Comparison of ENCODE assay signal across 8 cellular contexts in genomic region chr17:43994272-43995149, GRCh38. TPM values are rescaled to one million over a fixed set of nuclear protein-coding genes. Genes with fewer than 3 reads are reported as not detected.
DNase-seq lines count a peak whose midpoint lies in the region; ATAC-seq and TF ChIP-seq lines count a peak whose summit lies in the region.

No MANE protein-coding gene starts in this region.

- intact Hi-C loops in naive thymus-derived CD4-positive, alpha-beta T cell (cut with micrococcal nuclease), result loop anchor here (1.0 kb wide), 3 partner anchors 50 to 116 kb away; no protein-coding TSS in a partner anchor

- peak overlapping the region; percentile 84 for H3K9ac ChIP-seq in NT2/D1 (ENCODE audit: insufficient read length, low read depth)
- peak overlapping the region; percentile 30 for H3K9ac ChIP-seq in fibroblast of lung (ENCODE audit: insufficient read depth, low read length)

- peak; percentile 91 to 93 for ATAC-seq in activated T-cell treated with anti-CD3 and anti-CD28 coated beads, Interleukin-2, amount 50 U/mL, for 72 hours (replicated peaks in 1 of 2)
- ATAC-seq in naive thymus-derived CD4-positive, alpha-beta T cell, result peak; percentile 94
- ATAC-seq in stimulated activated naive CD8-positive, alpha-beta T cell treated with anti-CD3 and anti-CD28 coated beads, Interleukin-15, amount 100 ng/mL, for 72 hours, result peak; percentile 92
- ATAC-seq in GM18867 (IDR thresholded peaks at IDR 0.05; ENCODE audit: unreplicated experiment), result no peak

- H3K36me3 ChIP-seq in NT2/D1 (ENCODE audit: insufficient read depth, insufficient read length, low read length) (no peaks in the 10 kb centered on the region), fibroblast of lung (ENCODE audit: control insufficient read depth, insufficient read depth, low read length) (no peaks in the 10 kb centered on the region)
- H3K36me3 ChIP-seq in naive thymus-derived CD4-positive, alpha-beta T cell (ENCODE audit: control insufficient read depth in 2 of 3, insufficient read depth in 3 of 3, low read length in 3 of 3), result no peaks in the 10 kb centered on the region

- no peaks in the 10 kb centered on the region for H3K9me3 Mint-ChIP-seq in activated T-cell treated with anti-CD3 and anti-CD28 coated beads, Interleukin-2, amount 50 U/mL, for 72 hours
- no peaks in the 10 kb centered on the region for H3K9me3 Mint-ChIP-seq in naive thymus-derived CD4-positive, alpha-beta T cell
- H3K9me3 Mint-ChIP-seq in stimulated activated naive CD8-positive, alpha-beta T cell treated with anti-CD3 and anti-CD28 coated beads, Interleukin-15, amount 100 ng/mL, for 72 hours, result no peaks in the 10 kb centered on the region

- CTCF ChIA-PET in AG04450 (lab: Charles Lee), result interaction anchor here (0.6 to 10.1 kb wide), 10 partner anchors 8 to 189 kb away, joined by 3 to 123 read pairs (median 4); partner anchors contain the start of gene PPY
- CTCF ChIA-PET in naive thymus-derived CD4-positive, alpha-beta T cell (lab: Charles Lee), result interaction anchor here (0.7 to 2.6 kb wide), 3 partner anchors 66 to 117 kb away, joined by 3 to 16 read pairs (median 8); no protein-coding TSS in a partner anchor

- TF ChIP-seq CTCF in AG04450 (IDR thresholded peaks at IDR 0.05; ENCODE audit: low read depth, low read length) (peak; percentile 87), GM13976 (IDR thresholded peaks at IDR 0.05; ENCODE audit: borderline replicate concordance, control extremely low read depth, extremely low read depth, insufficient read depth, missing control alignments) (peak; percentile 72), fibroblast of lung (conservative IDR thresholded peaks at IDR 0.05 in 1 of 2, IDR thresholded peaks at IDR 0.05 in 1 of 2; ENCODE audit: low read depth in 1 of 2, low read length in 2 of 2) (peak; percentile 89 to 90)

- peaks cover 3% of the 10 kb centered on the region for H3K4me1 ChIP-seq in NT2/D1 (ENCODE audit: insufficient read depth, insufficient read length)
- no peaks in the 10 kb centered on the region for H3K4me1 ChIP-seq in fibroblast of lung (ENCODE audit: control insufficient read depth, extremely low read depth, insufficient read depth, low read length)
- peaks cover 6 to 9% of the 10 kb centered on the region in 2 donors for H3K4me1 ChIP-seq in naive thymus-derived CD4-positive, alpha-beta T cell (ENCODE audit: control insufficient read depth in 2 of 2, insufficient read depth in 2 of 2, low read length in 2 of 2)

- peak overlapping the region; percentile 78 for H3K4me2 ChIP-seq in fibroblast of lung (ENCODE audit: extremely low read depth, insufficient read depth, low read length)

- H3K4me3 Mint-ChIP-seq in activated T-cell treated with anti-CD3 and anti-CD28 coated beads, Interleukin-2, amount 50 U/mL, for 72 hours, result peak overlapping the region; percentile 49 to 56
- H3K4me3 Mint-ChIP-seq in naive thymus-derived CD4-positive, alpha-beta T cell, result peak overlapping the region in 5 of 10 donors; percentile 11 to 59 (median 31)
- H3K4me3 Mint-ChIP-seq in stimulated activated naive CD8-positive, alpha-beta T cell treated with anti-CD3 and anti-CD28 coated beads, Interleukin-15, amount 100 ng/mL, for 72 hours, result peak overlapping the region; percentile 58 to 74

- peaks cover 7% of the 10 kb centered on the region for H3K27me3 Mint-ChIP-seq in activated T-cell treated with anti-CD3 and anti-CD28 coated beads, Interleukin-2, amount 50 U/mL, for 72 hours (ENCODE audit: low read depth)
- H3K27me3 Mint-ChIP-seq in naive thymus-derived CD4-positive, alpha-beta T cell, result peaks cover 0 to 35% (median 13%) of the 10 kb centered on the region in 5 donors
- no peaks in the 10 kb centered on the region for H3K27me3 Mint-ChIP-seq in stimulated activated naive CD8-positive, alpha-beta T cell treated with anti-CD3 and anti-CD28 coated beads, Interleukin-15, amount 100 ng/mL, for 72 hours

- no peaks in the 10 kb centered on the region for H4K20me1 ChIP-seq in fibroblast of lung (ENCODE audit: control insufficient read depth, extremely low read depth, insufficient read depth, low read length)

- no peaks in the 10 kb centered on the region for H3K4me1 Mint-ChIP-seq in activated T-cell treated with anti-CD3 and anti-CD28 coated beads, Interleukin-2, amount 50 U/mL, for 72 hours (ENCODE audit: low read depth)
- H3K4me1 Mint-ChIP-seq in naive thymus-derived CD4-positive, alpha-beta T cell, result no peaks in the 10 kb centered on the region
- H3K4me1 Mint-ChIP-seq in stimulated activated naive CD8-positive, alpha-beta T cell treated with anti-CD3 and anti-CD28 coated beads, Interleukin-15, amount 100 ng/mL, for 72 hours, result peaks cover 7% of the 10 kb centered on the region

- H2AFZ ChIP-seq in fibroblast of lung (ENCODE audit: low read length), result peak overlapping the region; percentile 55

- DNase-seq in AG04450 (ENCODE audit: low read depth, low spot score) (no peak), GM13976 (ENCODE audit: low spot score) (peak; percentile 82), NT2/D1 (ENCODE audit: low read depth, low spot score) (no peak), fibroblast of lung (ENCODE audit: low read depth in 2 of 2) (peak; percentile 33 to 63)
- peak; percentile 76 to 80 for DNase-seq in activated T-cell treated with anti-CD3 and anti-CD28 coated beads, Interleukin-2, amount 50 U/mL, for 72 hours
- DNase-seq in naive thymus-derived CD4-positive, alpha-beta T cell, result peak; percentile 40 to 74 (median 63)
- DNase-seq in stimulated activated naive CD8-positive, alpha-beta T cell treated with anti-CD3 and anti-CD28 coated beads, Interleukin-15, amount 100 ng/mL, for 72 hours, result peak; percentile 70 to 75

- POLR2A ChIA-PET in AG04450 (lab: Yijun Ruan, JAX), result no interaction called here
- POLR2A ChIA-PET in naive thymus-derived CD4-positive, alpha-beta T cell (lab: Charles Lee), result no interaction called here

- in situ Hi-C loops in GM13976 (cut with MboI; ENCODE audit: low sequenced_read_pairs, unreplicated experiment), result loop anchor here (10.0 kb wide), 2 partner anchors 50 to 110 kb away; partner anchors contain the start of gene PPY

- no peaks in the 10 kb centered on the region for H3K9me3 ChIP-seq in AG04450 (ENCODE audit: control insufficient read depth, insufficient read depth, low read length)
- H3K9me3 ChIP-seq in NT2/D1 (ENCODE audit: insufficient read depth, low read length), result no peaks in the 10 kb centered on the region
- no peaks in the 10 kb centered on the region for H3K9me3 ChIP-seq in fibroblast of lung (ENCODE audit: control insufficient read depth, insufficient read depth, low read depth, low read length)
- H3K9me3 ChIP-seq in naive thymus-derived CD4-positive, alpha-beta T cell (ENCODE audit: control insufficient read depth in 2 of 3, low read length in 3 of 3), result no peaks in the 10 kb centered on the region

- no peaks in the 10 kb centered on the region for H3K36me3 Mint-ChIP-seq in activated T-cell treated with anti-CD3 and anti-CD28 coated beads, Interleukin-2, amount 50 U/mL, for 72 hours (ENCODE audit: insufficient read depth in 2 of 2)
- no peaks in the 10 kb centered on the region for H3K36me3 Mint-ChIP-seq in naive thymus-derived CD4-positive, alpha-beta T cell

- H3K27ac ChIP-seq in AG04450 (ENCODE audit: low read depth, low read length), result no peak overlapping the region
- no peak overlapping the region for H3K27ac ChIP-seq in fibroblast of lung (ENCODE audit: insufficient read depth, low read length)
- no peak overlapping the region for H3K27ac ChIP-seq in naive thymus-derived CD4-positive, alpha-beta T cell (ENCODE audit: low read depth, low read length)

- H3K27me3 ChIP-seq in AG04450 (ENCODE audit: control insufficient read depth, insufficient read depth, low read length) (peaks cover 13% of the 10 kb centered on the region), NT2/D1 (ENCODE audit: insufficient read depth, insufficient read length) (no peaks in the 10 kb centered on the region), fibroblast of lung (ENCODE audit: control insufficient read depth, insufficient read depth, low read length) (peaks cover 3% of the 10 kb centered on the region)
- peaks cover 3 to 4% of the 10 kb centered on the region in 2 donors for H3K27me3 ChIP-seq in naive thymus-derived CD4-positive, alpha-beta T cell (ENCODE audit: control insufficient read depth in 2 of 2, insufficient read depth in 2 of 2, low read length in 2 of 2)

- H3K4me3 ChIP-seq in AG04450 (ENCODE audit: low read depth, low read length), result peak overlapping the region; percentile 46
- peak overlapping the region; percentile 58 for H3K4me3 ChIP-seq in NT2/D1 (ENCODE audit: insufficient read length, low read depth)
- H3K4me3 ChIP-seq in fibroblast of lung (replicated peaks in 1 of 4; ENCODE audit: control extremely low read depth in 1 of 4, insufficient read depth in 1 of 4, low read depth in 3 of 4, low read length in 4 of 4), result peak overlapping the region in 3 of 4 experiments; percentile 32 to 50 (median 38)
- H3K4me3 ChIP-seq in naive thymus-derived CD4-positive, alpha-beta T cell (ENCODE audit: low read length), result peak overlapping the region; percentile 7

- H3K79me2 ChIP-seq in fibroblast of lung (ENCODE audit: control insufficient read depth, insufficient read depth, low read length), result no peaks in the 10 kb centered on the region

- no peak overlapping the region for H3K27ac Mint-ChIP-seq in activated T-cell treated with anti-CD3 and anti-CD28 coated beads, Interleukin-2, amount 50 U/mL, for 72 hours
- H3K27ac Mint-ChIP-seq in naive thymus-derived CD4-positive, alpha-beta T cell, result no peak overlapping the region
- H3K27ac Mint-ChIP-seq in stimulated activated naive CD8-positive, alpha-beta T cell treated with anti-CD3 and anti-CD28 coated beads, Interleukin-15, amount 100 ng/mL, for 72 hours, result no peak overlapping the region

RNA-seq across cellular contexts. Expression of gene NAGS, which starts 9.9 kb away (rescaled TPM):
- polyA plus RNA-seq in AG04450 (2011; rRNA removed) (0.93 and 1.1 TPM in 2 replicates), fibroblast of lung (0.58 and 0.95 TPM in 2 replicates)
- polyA minus RNA-seq in AG04450 (2011; rRNA and poly(A)+ RNA removed), result 0.70 and 0.87 TPM in 2 replicates
- total RNA-seq in activated T-cell treated with anti-CD3 and anti-CD28 coated beads, Interleukin-2, amount 50 U/mL, for 72 hours, result 1 to 10 TPM; 1.4 to 1.8 TPM
- total RNA-seq in fibroblast of lung, result 3.3 and 7.4 TPM in 2 replicates
- 0.78 and 1.9 TPM in 2 replicates for polyA plus RNA-seq in fibroblast of lung (2012)
- 0.30 TPM in 1 of 2 replicates, not detected in the other for polyA minus RNA-seq in fibroblast of lung (ENCODE audit: low replicate concordance)
- total RNA-seq in naive thymus-derived CD4-positive, alpha-beta T cell, result 1 to 10 TPM in 2 of 5 experiments, under 1 TPM in 3; 0.19 to 1.9 (median 0.20) TPM
- polyA plus RNA-seq in naive thymus-derived CD4-positive, alpha-beta T cell, result 1 to 10 TPM in 1 of 2 donors, under 1 TPM in 1; 0.41 to 2.6 TPM

RNA-seq across cellular contexts. Expression of gene TMEM101, which starts 20.3 kb away (rescaled TPM):
- polyA plus RNA-seq in AG04450 (2011; rRNA removed) (31.3 and 35.5 TPM in 2 replicates), fibroblast of lung (26.0 and 32.3 TPM in 2 replicates)
- polyA minus RNA-seq in AG04450 (2011; rRNA and poly(A)+ RNA removed), result 29.4 and 39.6 TPM in 2 replicates
- 10 to 100 TPM; 32.3 to 34.9 TPM for total RNA-seq in activated T-cell treated with anti-CD3 and anti-CD28 coated beads, Interleukin-2, amount 50 U/mL, for 72 hours
- total RNA-seq in fibroblast of lung, result 99.4 and 107 TPM in 2 replicates
- polyA plus RNA-seq in fibroblast of lung (2012), result 26.5 and 33.9 TPM in 2 replicates
- polyA minus RNA-seq in fibroblast of lung (ENCODE audit: low replicate concordance), result 54.5 and 98.6 TPM in 2 replicates
- total RNA-seq in naive thymus-derived CD4-positive, alpha-beta T cell, result 10 to 100 TPM; 12.1 to 32.0 (median 30.5) TPM
- polyA plus RNA-seq in naive thymus-derived CD4-positive, alpha-beta T cell, result 10 to 100 TPM; 33.8 to 36.0 TPM

RNA-seq across cellular contexts. Expression of gene PYY, which starts 40.8 kb away (rescaled TPM):
- polyA plus RNA-seq in AG04450 (2011; rRNA removed) (not detected in 2 replicates), fibroblast of lung (not detected in 2 replicates)
- polyA minus RNA-seq in AG04450 (2011; rRNA and poly(A)+ RNA removed), result not detected in 2 replicates
- total RNA-seq in activated T-cell treated with anti-CD3 and anti-CD28 coated beads, Interleukin-2, amount 50 U/mL, for 72 hours, result not detected
- 0.33 TPM in 1 of 2 replicates, not detected in the other for total RNA-seq in fibroblast of lung
- not detected in 2 replicates for polyA plus RNA-seq in fibroblast of lung (2012)
- not detected in 2 replicates for polyA minus RNA-seq in fibroblast of lung (ENCODE audit: low replicate concordance)
- not detected for total RNA-seq in naive thymus-derived CD4-positive, alpha-beta T cell
- polyA plus RNA-seq in naive thymus-derived CD4-positive, alpha-beta T cell, result not detected

RNA-seq across cellular contexts. Expression of gene PPY, which starts 52.2 kb away (rescaled TPM):
- polyA plus RNA-seq in AG04450 (2011; rRNA removed), result not detected in 2 replicates
- not detected in 2 replicates for polyA minus RNA-seq in AG04450 (2011; rRNA and poly(A)+ RNA removed)
- not detected for total RNA-seq in activated T-cell treated with anti-CD3 and anti-CD28 coated beads, Interleukin-2, amount 50 U/mL, for 72 hours
- not detected in 2 replicates for total RNA-seq in fibroblast of lung
- polyA plus RNA-seq in fibroblast of lung, result not detected in 2 replicates
- polyA plus RNA-seq in fibroblast of lung (2012), result not detected in 2 replicates
- not detected in 2 replicates for polyA minus RNA-seq in fibroblast of lung (ENCODE audit: low replicate concordance)
- not detected for total RNA-seq in naive thymus-derived CD4-positive, alpha-beta T cell
- polyA plus RNA-seq in naive thymus-derived CD4-positive, alpha-beta T cell, result not detected

Comparison
In these comparisons a context has a peak if more than half of its experiments do, and no peak if none do; other contexts are left out.
1. DNase-seq: peak in GM13976 (single experiment), activated T-cell treated with anti-CD3 and anti-CD28 coated beads, Interleukin-2, amount 50 U/mL, for 72 hours (2 of 2), fibroblast of lung (2 of 2), naive thymus-derived CD4-positive, alpha-beta T cell (9 of 9) and stimulated activated naive CD8-positive, alpha-beta T cell treated with anti-CD3 and anti-CD28 coated beads, Interleukin-15, amount 100 ng/mL, for 72 hours (2 of 2); none in AG04450 (single experiment) and NT2/D1 (single experiment).
2. H3K4me3 ChIP-seq: peak in every context shown above with its lines; median percentile 58 in NT2/D1; 46 in AG04450; 38 in fibroblast of lung; 7 in naive thymus-derived CD4-positive, alpha-beta T cell.
3. Peak in every context shown above with its lines, with median percentiles within 50 percentile points of each other: CTCF ChIP-seq.